Comparison of ENCODE assay signal across 2 cellular contexts in the genomic region with DNA sequence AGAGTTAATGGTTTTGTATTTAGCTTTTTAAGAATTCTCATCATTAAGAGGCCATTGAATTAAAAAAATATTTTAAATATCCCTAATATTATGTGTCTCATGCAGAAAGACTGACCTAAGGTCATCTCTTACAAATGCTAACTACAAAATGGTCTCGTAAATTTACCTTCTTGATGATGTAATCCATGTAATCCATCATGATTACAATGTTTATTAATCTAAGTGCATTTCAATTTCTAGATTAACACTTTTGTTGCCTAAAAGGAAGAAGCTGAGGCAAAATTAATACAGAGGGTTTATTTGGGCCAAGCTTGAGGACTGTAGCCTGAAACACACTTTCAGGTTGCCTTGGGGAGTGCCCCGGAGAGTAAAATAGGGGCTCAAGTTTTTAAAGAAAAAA.
TF ChIP-seq lines count a peak whose summit lies in the region.

No MANE protein-coding gene starts in this region.

TF ChIP-seq in HepG2, 621 proteins besides CTCF, POLR2A, EP300 and RAD21:
- TF ChIP-seq NR1H2 (CRISPR knock-in tag; IDR thresholded peaks at IDR 0.05; ENCODE audit: borderline replicate concordance, low read depth): no peak
- TF ChIP-seq ZNF12 (CRISPR knock-in tag; IDR thresholded peaks at IDR 0.05): no peak
- TF ChIP-seq HNF4G (IDR thresholded peaks at IDR 0.05; ENCODE audit: borderline replicate concordance, low read depth, low read length): no peak
- TF ChIP-seq HNF4G (CRISPR knock-in tag; IDR thresholded peaks at IDR 0.05; ENCODE audit: borderline replicate concordance, low read depth): no peak
- no peak for TF ChIP-seq SNRNP70 (IDR thresholded peaks at IDR 0.05; ENCODE audit: low read depth, low read length)
- TF ChIP-seq, protein P1, sequence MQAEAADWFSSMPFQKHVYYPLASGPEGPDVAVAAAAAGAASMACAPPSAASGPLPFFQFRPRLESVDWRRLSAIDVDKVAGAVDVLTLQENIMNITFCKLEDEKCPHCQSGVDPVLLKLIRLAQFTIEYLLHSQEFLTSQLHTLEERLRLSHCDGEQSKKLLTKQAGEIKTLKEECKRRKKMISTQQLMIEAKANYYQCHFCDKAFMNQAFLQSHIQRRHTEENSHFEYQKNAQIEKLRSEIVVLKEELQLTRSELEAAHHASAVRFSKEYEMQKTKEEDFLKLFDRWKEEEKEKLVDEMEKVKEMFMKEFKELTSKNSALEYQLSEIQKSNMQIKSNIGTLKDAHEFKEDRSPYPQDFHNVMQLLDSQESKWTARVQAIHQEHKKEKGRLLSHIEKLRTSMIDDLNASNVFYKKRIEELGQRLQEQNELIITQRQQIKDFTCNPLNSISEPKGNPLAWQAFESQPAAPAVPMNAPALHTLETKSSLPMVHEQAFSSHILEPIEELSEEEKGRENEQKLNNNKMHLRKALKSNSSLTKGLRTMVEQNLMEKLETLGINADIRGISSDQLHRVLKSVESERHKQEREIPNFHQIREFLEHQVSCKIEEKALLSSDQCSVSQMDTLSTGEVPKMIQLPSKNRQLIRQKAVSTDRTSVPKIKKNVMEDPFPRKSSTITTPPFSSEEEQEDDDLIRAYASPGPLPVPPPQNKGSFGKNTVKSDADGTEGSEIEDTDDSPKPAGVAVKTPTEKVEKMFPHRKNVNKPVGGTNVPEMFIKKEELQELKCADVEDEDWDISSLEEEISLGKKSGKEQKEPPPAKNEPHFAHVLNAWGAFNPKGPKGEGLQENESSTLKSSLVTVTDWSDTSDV (CRISPR knock-in tag; IDR thresholded peaks at IDR 0.05): no peak
- TF ChIP-seq CEBPB (IDR thresholded peaks at IDR 0.05; ENCODE audit: borderline replicate concordance, low read depth, low read length): peak; percentile 44; the same call in 1 of the 2 replicates
- TF ChIP-seq ATF7 (IDR thresholded peaks at IDR 0.05): peak; percentile 94
- TF ChIP-seq ATF7 (CRISPR knock-in tag; IDR thresholded peaks at IDR 0.05): no peak

TF ChIP-seq in GM12878, 131 proteins besides CTCF, POLR2A, EP300 and RAD21:
- no peak for TF ChIP-seq SMAD5 (IDR thresholded peaks at IDR 0.05; ENCODE audit: low read depth)
- TF ChIP-seq, protein P2, sequence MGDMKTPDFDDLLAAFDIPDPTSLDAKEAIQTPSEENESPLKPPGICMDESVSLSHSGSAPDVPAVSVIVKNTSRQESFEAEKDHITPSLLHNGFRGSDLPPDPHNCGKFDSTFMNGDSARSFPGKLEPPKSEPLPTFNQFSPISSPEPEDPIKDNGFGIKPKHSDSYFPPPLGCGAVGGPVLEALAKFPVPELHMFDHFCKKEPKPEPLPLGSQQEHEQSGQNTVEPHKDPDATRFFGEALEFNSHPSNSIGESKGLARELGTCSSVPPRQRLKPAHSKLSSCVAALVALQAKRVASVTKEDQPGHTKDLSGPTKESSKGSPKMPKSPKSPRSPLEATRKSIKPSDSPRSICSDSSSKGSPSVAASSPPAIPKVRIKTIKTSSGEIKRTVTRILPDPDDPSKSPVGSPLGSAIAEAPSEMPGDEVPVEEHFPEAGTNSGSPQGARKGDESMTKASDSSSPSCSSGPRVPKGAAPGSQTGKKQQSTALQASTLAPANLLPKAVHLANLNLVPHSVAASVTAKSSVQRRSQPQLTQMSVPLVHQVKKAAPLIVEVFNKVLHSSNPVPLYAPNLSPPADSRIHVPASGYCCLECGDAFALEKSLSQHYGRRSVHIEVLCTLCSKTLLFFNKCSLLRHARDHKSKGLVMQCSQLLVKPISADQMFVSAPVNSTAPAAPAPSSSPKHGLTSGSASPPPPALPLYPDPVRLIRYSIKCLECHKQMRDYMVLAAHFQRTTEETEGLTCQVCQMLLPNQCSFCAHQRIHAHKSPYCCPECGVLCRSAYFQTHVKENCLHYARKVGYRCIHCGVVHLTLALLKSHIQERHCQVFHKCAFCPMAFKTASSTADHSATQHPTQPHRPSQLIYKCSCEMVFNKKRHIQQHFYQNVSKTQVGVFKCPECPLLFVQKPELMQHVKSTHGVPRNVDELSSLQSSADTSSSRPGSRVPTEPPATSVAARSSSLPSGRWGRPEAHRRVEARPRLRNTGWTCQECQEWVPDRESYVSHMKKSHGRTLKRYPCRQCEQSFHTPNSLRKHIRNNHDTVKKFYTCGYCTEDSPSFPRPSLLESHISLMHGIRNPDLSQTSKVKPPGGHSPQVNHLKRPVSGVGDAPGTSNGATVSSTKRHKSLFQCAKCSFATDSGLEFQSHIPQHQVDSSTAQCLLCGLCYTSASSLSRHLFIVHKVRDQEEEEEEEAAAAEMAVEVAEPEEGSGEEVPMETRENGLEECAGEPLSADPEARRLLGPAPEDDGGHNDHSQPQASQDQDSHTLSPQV (IDR thresholded peaks at IDR 0.05): peak; percentile 51; the same call in 1 of the 2 replicates
